ENCODE assay signal across 10 cellular contexts in genomic region chr2:42923632-42924425, GRCh38.
DNase-seq lines count a peak whose midpoint lies in the region; ATAC-seq, FAIRE-seq and TF ChIP-seq lines count a peak whose summit lies in the region.
"Had no signal": no experiment of that assay in that cellular context is flagged by ENCODE, and none has a peak within 500 bp of the region (broad histone marks: within the 10 kb centered on the region; RNA-seq: fewer than 3 reads in every experiment).

No MANE protein-coding gene starts in this region.

- H3K4me3 Mint-ChIP-seq in stimulated activated naive CD8-positive, alpha-beta T cell treated with anti-CD3 and anti-CD28 coated beads, Interleukin-15, amount 100 ng/mL, for 72 hours: no peak overlapping the region

- H2BK120ac ChIP-seq in mesendoderm (ENCODE audit: low read depth, low read length): peak overlapping the region; percentile 82

- H3K27me3 ChIP-seq in ectodermal cell (ENCODE audit: control insufficient read depth, insufficient read depth, low read length, poor library complexity, severe bottlenecking): no peaks in the 10 kb centered on the region
- no peaks in the 10 kb centered on the region for H3K27me3 ChIP-seq in mesendoderm (ENCODE audit: insufficient read depth, low read length, poor library complexity)
- no peaks in the 10 kb centered on the region for H3K27me3 ChIP-seq in thoracic aorta (replicated peaks; ENCODE audit: insufficient read depth)

- H3K4me2 ChIP-seq in mesendoderm (ENCODE audit: low read length): no peak overlapping the region

- no peaks in the 10 kb centered on the region for H3K79me2 ChIP-seq in mesendoderm (ENCODE audit: control insufficient read depth, insufficient read depth, low read length)

- peak overlapping the region; percentile 27 for H3K4ac ChIP-seq in mesendoderm (ENCODE audit: low read depth, low read length)

- ATAC-seq in thoracic aorta (ENCODE audit: insufficient number of reproducible peaks, low FRiP score, low read depth): no peak
- no peak for ATAC-seq in HG02798 (IDR thresholded peaks at IDR 0.05; ENCODE audit: poor library complexity, unreplicated experiment)
- no peak for ATAC-seq in stimulated activated naive CD8-positive, alpha-beta T cell treated with anti-CD3 and anti-CD28 coated beads, Interleukin-15, amount 100 ng/mL, for 72 hours
- no peak for ATAC-seq in HG02642 (IDR thresholded peaks at IDR 0.05; ENCODE audit: poor library complexity, unreplicated experiment)

- 59 to 60% methylated on average over 4 of the region's 4 CpGs for WGBS in ectodermal cell, 2 experiments
- no CpG with 5 or more reads among the region's 4 CpGs for WGBS in mesendoderm (ENCODE audit: extremely low coverage, insufficient coverage, low lambda C conversion rate)

- no peak for TF ChIP-seq CTCF in thoracic aorta (IDR thresholded peaks at IDR 0.05)

- H3K4me1 ChIP-seq in ectodermal cell (ENCODE audit: control insufficient read depth, insufficient read depth, low read length): peaks cover 64% of the 10 kb centered on the region
- peaks cover 19% of the 10 kb centered on the region for H3K4me1 ChIP-seq in mesendoderm (ENCODE audit: control insufficient read depth, low read depth, low read length)
- H3K4me1 ChIP-seq in thoracic aorta (ENCODE audit: control insufficient read depth in 1 of 2, low read depth in 2 of 2): peaks cover 59 to 83% of the 10 kb centered on the region in 2 donors

- H3K4me1 Mint-ChIP-seq in stimulated activated naive CD8-positive, alpha-beta T cell treated with anti-CD3 and anti-CD28 coated beads, Interleukin-15, amount 100 ng/mL, for 72 hours: no peaks in the 10 kb centered on the region

- no peaks in the 10 kb centered on the region for H3K9me3 ChIP-seq in ectodermal cell (ENCODE audit: control insufficient read depth, low read length)
- no peaks in the 10 kb centered on the region for H3K9me3 ChIP-seq in thoracic aorta

- H3K4me3 ChIP-seq in ectodermal cell (ENCODE audit: insufficient read depth, low read depth, low read length): no peak overlapping the region
- no peak overlapping the region for H3K4me3 ChIP-seq in mesendoderm (ENCODE audit: low read length)
- no peak overlapping the region for H3K4me3 ChIP-seq in thoracic aorta

- no peak overlapping the region for H3K9ac ChIP-seq in mesendoderm (ENCODE audit: low read length)

- H4K8ac ChIP-seq in mesendoderm (ENCODE audit: low read depth, low read length): no peak overlapping the region

- H3K9me3 Mint-ChIP-seq in stimulated activated naive CD8-positive, alpha-beta T cell treated with anti-CD3 and anti-CD28 coated beads, Interleukin-15, amount 100 ng/mL, for 72 hours: no peaks in the 10 kb centered on the region

- peak overlapping the region; percentile 89 for H3K56ac ChIP-seq in mesendoderm (ENCODE audit: low read length)

- no peak overlapping the region for H4K5ac ChIP-seq in mesendoderm (ENCODE audit: low read length)

- H2BK15ac ChIP-seq in mesendoderm (replicated peaks; ENCODE audit: low read depth): no peak overlapping the region

- H2BK5ac ChIP-seq in mesendoderm (ENCODE audit: low read length): peak overlapping the region; percentile 23

- peak overlapping the region; percentile 84 for H2AK5ac ChIP-seq in mesendoderm (ENCODE audit: low read length)

- H3K23ac ChIP-seq in mesendoderm (ENCODE audit: low read length): peak overlapping the region; percentile 59

- no peaks in the 10 kb centered on the region for H3K79me1 ChIP-seq in mesendoderm (ENCODE audit: low read length)

- no peak for FAIRE-seq in RCC 7860 (lab: Jason Lieb, UNC)

- H3K27ac ChIP-seq in ectodermal cell (ENCODE audit: insufficient read depth, low read depth, low read length, poor library complexity, severe bottlenecking) (peak overlapping the region; percentile 97), mesendoderm (ENCODE audit: low read depth, low read length) (peak overlapping the region; percentile 91), thoracic aorta (peak overlapping the region; percentile 93 to 99)

- H3K18ac ChIP-seq in mesendoderm (ENCODE audit: low read length): peak overlapping the region; percentile 12

- DNase-seq in RCC 7860 (ENCODE audit: low spot score): peak; percentile 18
- peak; percentile 39 for DNase-seq in mesendoderm
- DNase-seq in thoracic aorta (ENCODE audit: low spot score): no peak
- DNase-seq in cerebellum (ENCODE audit: low spot score): no peak
- DNase-seq in stimulated activated naive CD8-positive, alpha-beta T cell treated with anti-CD3 and anti-CD28 coated beads, Interleukin-15, amount 100 ng/mL, for 72 hours: no peak
- DNase-seq: NCI-H2171, T-helper 2 cell had no signal

- H3K27me3 Mint-ChIP-seq in stimulated activated naive CD8-positive, alpha-beta T cell treated with anti-CD3 and anti-CD28 coated beads, Interleukin-15, amount 100 ng/mL, for 72 hours: no peaks in the 10 kb centered on the region

- H3K36me3 ChIP-seq in ectodermal cell (ENCODE audit: control insufficient read depth, insufficient read depth, low read length) (no peaks in the 10 kb centered on the region), mesendoderm (ENCODE audit: control insufficient read depth, insufficient read depth, low read length) (no peaks in the 10 kb centered on the region), thoracic aorta (no peaks in the 10 kb centered on the region)

- no peak overlapping the region for H3K27ac Mint-ChIP-seq in stimulated activated naive CD8-positive, alpha-beta T cell treated with anti-CD3 and anti-CD28 coated beads, Interleukin-15, amount 100 ng/mL, for 72 hours

Comparison
In these comparisons a context has a peak if more than half of its experiments do, and no peak if none do; other contexts are left out.
1. DNase-seq: peak in RCC 7860 (single experiment) and mesendoderm (single experiment); none in thoracic aorta (single experiment), cerebellum (single experiment) and stimulated activated naive CD8-positive, alpha-beta T cell treated with anti-CD3 and anti-CD28 coated beads, Interleukin-15, amount 100 ng/mL, for 72 hours (0 of 2).
2. Peak in every context shown above with its lines, with median percentiles within 50 percentile points of each other: H3K27ac ChIP-seq.